8 cellular contexts compared by ENCODE assay signal in genomic region chr16:31700200-31700529, GRCh38.
DNase-seq lines count a peak whose midpoint lies in the region; ATAC-seq, FAIRE-seq and TF ChIP-seq lines count a peak whose summit lies in the region.

No MANE protein-coding gene starts in this region.

- no peaks in the 10 kb centered on the region for H3K9me3 ChIP-seq in CD4-positive, alpha-beta T cell (ENCODE audit: control insufficient read depth, low read length)
- H3K9me3 ChIP-seq in Loucy (ENCODE audit: insufficient read depth, low read depth, low read length) (no peaks in the 10 kb centered on the region), ascending aorta (no peaks in the 10 kb centered on the region), HepG2 (ENCODE audit: low read length) (no peaks in the 10 kb centered on the region)

- in situ Hi-C loops in HepG2 (cut with HindIII; ENCODE audit: extremely low pct_ligation_motif_present, low pct_unique_long_range_greater_than_20kb), result loop anchor here (5.0 to 25.0 kb wide), 2 partner anchors 243 to 713 kb away; partner anchors contain the start of genes ARMC5 and HSD3B7

- TF ChIP-seq EP300 in HepG2 (IDR thresholded peaks at IDR 0.05; ENCODE audit: low read depth in 2 of 2, low read length in 2 of 2) (no peak), HepG2 (CRISPR knock-in tag; IDR thresholded peaks at IDR 0.05; ENCODE audit: borderline replicate concordance) (no peak)

- intact Hi-C loops in CD4-positive, alpha-beta T cell (cut with DNase I, micrococcal nuclease), result loop anchor here (2.0 to 10.0 kb wide), 4 partner anchors 35 to 515 kb away; partner anchors contain the start of genes ARMC5 (in 1 of the 2) and FUS (in 1 of the 2)
- intact Hi-C loops in ascending aorta (cut with DNase I), result no loop called here
- intact Hi-C loops in HepG2 (cut with micrococcal nuclease; ENCODE audit: unreplicated experiment), result loop anchor here (2.0 kb wide), 1 partner anchor 191 kb away; the partner anchor contains the start of gene RUSF1

- H3K27me3 Mint-ChIP-seq in CD4-positive, alpha-beta T cell, result no peaks in the 10 kb centered on the region

- TF ChIP-seq RAD21 in HepG2 (CRISPR knock-in tag; IDR thresholded peaks at IDR 0.05), result no peak

- no peaks in the 10 kb centered on the region for H3K9me3 Mint-ChIP-seq in CD4-positive, alpha-beta T cell

- H2AFZ ChIP-seq in Loucy (ENCODE audit: low read length), result peak overlapping the region; percentile 75
- H2AFZ ChIP-seq in HepG2 (ENCODE audit: low read length), result no peak overlapping the region

- no TSS peak for BruUV-seq in HepG2 (replicated peaks; lab: Mats Ljungman, UMichigan)

- H3K4me2 ChIP-seq in Loucy (ENCODE audit: low read depth, low read length, poor library complexity, severe bottlenecking) (peak overlapping the region; percentile 73), HepG2 (ENCODE audit: low read depth, low read length) (peak overlapping the region; percentile 90)

- peaks cover 28% of the 10 kb centered on the region for H3K4me1 ChIP-seq in Loucy (ENCODE audit: insufficient read depth, low read length, poor library complexity, severe bottlenecking)
- H3K4me1 ChIP-seq in ascending aorta, result no peaks in the 10 kb centered on the region
- H3K4me1 ChIP-seq in HepG2 (ENCODE audit: insufficient read depth, low read length), result peaks cover 49% of the 10 kb centered on the region
- H3K4me1 ChIP-seq in urinary bladder (ENCODE audit: insufficient read depth), result no peaks in the 10 kb centered on the region

- H3K4me1 Mint-ChIP-seq in CD4-positive, alpha-beta T cell (ENCODE audit: low read depth), result peaks cover 37% of the 10 kb centered on the region

- no peak for TF ChIP-seq CTCF in CD4-positive, alpha-beta T cell (IDR thresholded peaks at IDR 0.05)
- TF ChIP-seq CTCF in Loucy (conservative IDR thresholded peaks at IDR 0.05; ENCODE audit: low read length) (no peak), ascending aorta (IDR thresholded peaks at IDR 0.05) (no peak), HepG2 (CRISPR knock-in tag; IDR thresholded peaks at IDR 0.05) (no peak)

- H4K20me1 ChIP-seq in Loucy (ENCODE audit: insufficient read depth, low read length, poor library complexity, severe bottlenecking) (peaks cover 33% of the 10 kb centered on the region), HepG2 (ENCODE audit: insufficient read depth, low read length) (peaks cover 17% of the 10 kb centered on the region)

- WGBS in HepG2 (ENCODE audit: low lambda C conversion rate), result 10% methylated on average over 8 of the region's 8 CpGs
- WGBS in urinary bladder, result 11% methylated on average over 8 of the region's 8 CpGs

- H3K36me3 ChIP-seq in Loucy (ENCODE audit: insufficient read depth, low read length) (peaks cover 16% of the 10 kb centered on the region), ascending aorta (peaks cover 0 to 8% of the 10 kb centered on the region in 2 donors), HepG2 (replicated peaks in 1 of 2; ENCODE audit: control insufficient read depth in 1 of 2, insufficient read depth in 2 of 2, low read length in 2 of 2) (peaks cover 25 to 36% of the 10 kb centered on the region in 2 experiments), urinary bladder (ENCODE audit: insufficient read depth) (no peaks in the 10 kb centered on the region)

- H3K27ac ChIP-seq in CD4-positive, alpha-beta T cell (ENCODE audit: low read depth, low read length), result peak overlapping the region; percentile 88
- H3K27ac ChIP-seq in ascending aorta, result no peak overlapping the region
- H3K27ac ChIP-seq in HepG2 (ENCODE audit: extremely low read length, insufficient read depth, low read length), result peak overlapping the region; percentile 91
- H3K27ac ChIP-seq in urinary bladder (ENCODE audit: low read depth), result no peak overlapping the region

- peaks cover 34% of the 10 kb centered on the region for H3K79me2 ChIP-seq in Loucy (ENCODE audit: insufficient read depth, low read length)
- peaks cover 22% of the 10 kb centered on the region for H3K79me2 ChIP-seq in HepG2 (ENCODE audit: insufficient read depth, low read length)

- no peak overlapping the region for H3K9ac ChIP-seq in Loucy (ENCODE audit: low read depth, low read length, poor library complexity, severe bottlenecking)
- peak overlapping the region; percentile 89 for H3K9ac ChIP-seq in HepG2 (ENCODE audit: insufficient read depth, low read depth, low read length)

- POLR2A ChIA-PET in CD4-positive, alpha-beta T cell (lab: Charles Lee), result interaction anchor here (0.8 to 3.2 kb wide), 4 partner anchors 11 to 223 kb away, joined by 3 to 56 read pairs (median 5); partner anchors contain the start of genes RUSF1 and ZNF267
- POLR2A ChIA-PET in HepG2 (lab: Yijun Ruan, JAX), result interaction anchor here (1.4 to 3.4 kb wide), 3 partner anchors 12 to 520 kb away, joined by 5 to 131 read pairs (median 14); partner anchors contain the start of genes ARMC5 and FUS

- H3K27ac Mint-ChIP-seq in CD4-positive, alpha-beta T cell, result peak overlapping the region; percentile 99

- no peak for TF ChIP-seq POLR2A in HepG2 (IDR thresholded peaks at IDR 0.05; ENCODE audit: insufficient read depth in 1 of 2, low read depth in 2 of 2, low read length in 2 of 2)

- no peaks in the 10 kb centered on the region for H3K9me2 ChIP-seq in Loucy (replicated peaks; ENCODE audit: low read depth, low read length)

- no peak for DNase-seq in CD4-positive, alpha-beta T cell
- no peak for DNase-seq in ascending aorta (ENCODE audit: low spot score in 2 of 2)
- DNase-seq in HepG2 (ENCODE audit: low spot score), result no peak
- DNase-seq in retina, result no peak
- DNase-seq in SK-N-DZ (ENCODE audit: low spot score), result no peak

- H3K36me3 Mint-ChIP-seq in CD4-positive, alpha-beta T cell (ENCODE audit: low read depth), result peaks cover 44% of the 10 kb centered on the region

- no peaks in the 10 kb centered on the region for H3K27me3 ChIP-seq in CD4-positive, alpha-beta T cell (ENCODE audit: control insufficient read depth, insufficient read depth, low read length)
- no peaks in the 10 kb centered on the region for H3K27me3 ChIP-seq in Loucy (ENCODE audit: insufficient read depth, low read length, poor library complexity, severe bottlenecking)
- H3K27me3 ChIP-seq in ascending aorta, result no peaks in the 10 kb centered on the region
- no peaks in the 10 kb centered on the region; a peak in 1 of 5 replicates for H3K27me3 ChIP-seq in HepG2 (ENCODE audit: control insufficient read depth in 1 of 2, insufficient read depth in 2 of 2, low read length in 2 of 2)

- FAIRE-seq in HepG2 (lab: Jason Lieb, UNC), result no peak

- no peak for ATAC-seq in CD4-positive, alpha-beta T cell (ENCODE audit: poor library complexity)
- peak; percentile 67 for ATAC-seq in GM18861 (IDR thresholded peaks at IDR 0.05; ENCODE audit: unreplicated experiment)
- no peak for ATAC-seq in HepG2

- H3K4me3 Mint-ChIP-seq in CD4-positive, alpha-beta T cell, result peak overlapping the region; percentile 96

- H3K4me3 ChIP-seq in Loucy (ENCODE audit: low read length, poor library complexity, severe bottlenecking), result peak overlapping the region; percentile 82
- peak overlapping the region; percentile 79 to 81 for H3K4me3 ChIP-seq in ascending aorta
- peak overlapping the region; percentile 75 to 97 (median 86) for H3K4me3 ChIP-seq in HepG2 (replicated peaks in 1 of 3; ENCODE audit: insufficient read depth in 1 of 3, low read depth in 2 of 3, low read length in 3 of 3)
- H3K4me3 ChIP-seq in urinary bladder (ENCODE audit: low read depth, low read length), result peak overlapping the region; percentile 83

- CTCF ChIA-PET in CD4-positive, alpha-beta T cell (lab: Charles Lee), result interaction anchor here (1.1 to 1.5 kb wide), 2 partner anchors 11 to 159 kb away, joined by 3 read pairs; no protein-coding TSS in a partner anchor
- CTCF ChIA-PET in HepG2 (lab: Yijun Ruan, JAX; ENCODE audit: low intra/inter-chr PET ratio, low total read pairs), result no interaction called here

- H3F3A ChIP-seq in Loucy (ENCODE audit: low read depth), result no peaks in the 10 kb centered on the region

TF ChIP-seq in HepG2, 621 proteins besides CTCF, POLR2A, EP300 and RAD21 (continues in another document):
- TF ChIP-seq SMAD3 (CRISPR knock-in tag; IDR thresholded peaks at IDR 0.05) (no peak), RORA (CRISPR knock-in tag; IDR thresholded peaks at IDR 0.05) (no peak), KDM4B (CRISPR knock-in tag; IDR thresholded peaks at IDR 0.05) (no peak), KDM5A (IDR thresholded peaks at IDR 0.05; ENCODE audit: borderline replicate concordance, low read length) (no peak), TEF (CRISPR knock-in tag; IDR thresholded peaks at IDR 0.05) (no peak), ZNF710 (CRISPR knock-in tag; IDR thresholded peaks at IDR 0.05; ENCODE audit: borderline replicate concordance) (no peak), ADNP (CRISPR knock-in tag; IDR thresholded peaks at IDR 0.05) (no peak), ATF4 (CRISPR knock-in tag; IDR thresholded peaks at IDR 0.05) (no peak), RCOR2 (CRISPR knock-in tag; IDR thresholded peaks at IDR 0.05) (no peak), ZNF7 (CRISPR knock-in tag; IDR thresholded peaks at IDR 0.05) (no peak)

Comparison
In these comparisons a context has a peak if more than half of its experiments do, and no peak if none do; other contexts are left out.
1. H3K27ac ChIP-seq: peak in CD4-positive, alpha-beta T cell (single experiment) and HepG2 (single experiment); none in ascending aorta (0 of 2) and urinary bladder (single experiment).
2. Peak in every context shown above with its lines, with median percentiles within 50 percentile points of each other: H3K4me3 ChIP-seq.